ENCODE assay signal across 10 cellular contexts in the genomic region with DNA sequence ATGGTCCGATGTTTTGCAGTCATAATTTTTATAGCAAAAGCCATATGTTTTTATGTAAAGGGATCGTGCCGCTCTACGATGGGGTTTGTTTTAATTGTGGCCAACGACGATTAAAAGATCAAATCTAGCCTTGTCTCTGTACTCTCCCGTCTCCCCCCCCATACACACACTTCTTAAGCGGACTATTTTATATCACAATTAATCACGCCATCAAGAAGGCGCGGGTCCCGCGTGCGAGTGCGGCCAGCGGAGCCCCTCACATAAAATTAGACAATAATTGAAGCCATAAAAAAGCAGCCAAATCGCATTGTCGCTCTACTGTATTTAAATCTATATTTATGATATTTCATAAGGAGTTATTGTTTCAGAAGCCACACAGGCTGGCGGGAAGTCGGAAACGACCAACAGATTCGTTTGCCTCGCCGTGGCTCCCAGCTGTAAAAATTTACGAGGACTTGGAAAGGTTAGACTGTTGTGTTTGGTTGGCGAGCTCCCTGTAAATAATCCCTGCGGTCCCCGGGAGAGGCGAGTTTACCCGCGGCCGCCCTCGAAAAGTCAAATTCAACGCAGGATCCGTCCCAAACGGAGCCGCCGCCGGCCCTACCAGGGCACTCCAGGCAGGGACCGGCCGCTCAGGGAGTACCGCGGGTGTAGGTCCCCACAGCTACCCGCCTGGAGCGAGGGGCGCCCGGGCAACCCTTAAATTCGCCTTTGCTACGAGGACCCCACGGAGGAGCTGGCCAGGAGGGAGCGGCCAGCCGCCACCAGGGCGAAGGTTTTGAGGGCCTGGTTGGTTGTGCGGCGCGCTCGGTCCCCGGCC. TPM values are rescaled to one million over a fixed set of nuclear protein-coding genes. Genes with fewer than 3 reads are reported as not detected.
A peak's percentile ranks its signal among the peaks of the same experiment; 100 is the strongest.
DNase-seq lines count a peak whose midpoint lies in the region; FAIRE-seq and TF ChIP-seq lines count a peak whose summit lies in the region.
"Had no signal": no experiment of that assay in that cellular context is flagged by ENCODE, and none has a peak within 500 bp of the region (broad histone marks: within the 10 kb centered on the region; RNA-seq: fewer than 3 reads in every experiment).

No MANE protein-coding gene starts in this region.

- peaks cover 82% of the 10 kb centered on the region for H3K27me3 ChIP-seq in CD4-positive, alpha-beta memory T cell (ENCODE audit: insufficient read depth, low read length)
- H3K27me3 ChIP-seq in MG63 (no peaks in the 10 kb centered on the region), ovary (peaks cover 22% of the 10 kb centered on the region)

- H3K27me3 Mint-ChIP-seq in CD4-positive, alpha-beta memory T cell = peaks cover 51 to 62% of the 10 kb centered on the region in 2 donors

- H3K36me3 ChIP-seq in CD4-positive, alpha-beta memory T cell (ENCODE audit: insufficient read depth, low read length) = no peaks in the 10 kb centered on the region
- H3K36me3 ChIP-seq in MG63 (peaks cover 54% of the 10 kb centered on the region), ovary (no peaks in the 10 kb centered on the region)
- H3K36me3 ChIP-seq: cardiac muscle cell had no signal

- CTCF ChIA-PET in CD4-positive, alpha-beta memory T cell (lab: Charles Lee; ENCODE audit: partially characterized antibody) = interaction anchor here (1.0 to 2.1 kb wide), 6 partner anchors 11 to 1304 kb away, joined by 3 to 5 read pairs (median 4); no protein-coding TSS in a partner anchor

- H3K9me3 Mint-ChIP-seq in CD4-positive, alpha-beta memory T cell = peaks cover 0 to 50% (median 5%) of the 10 kb centered on the region in 8 donors

- H3K4me1 ChIP-seq in CD4-positive, alpha-beta memory T cell (ENCODE audit: insufficient read depth, low read length) = peaks cover 37% of the 10 kb centered on the region
- no peaks in the 10 kb centered on the region for H3K4me1 ChIP-seq in ovary (ENCODE audit: insufficient read depth)

- peak in 1 of 5 donors; percentile 29 for DNase-seq in CD4-positive, alpha-beta memory T cell
- DNase-seq in MG63 (peak; percentile 43), ovary (no peak), mucosa of gallbladder (ENCODE audit: low spot score) (no peak), OCI-M2 (lab: John Stamatoyannopoulos, UW; ENCODE audit: unreplicated experiment) (no peak)
- no peak for DNase-seq in stimulated activated naive CD4-positive, alpha-beta T cell (lab: John Stamatoyannopoulos, UW)
- no peak for DNase-seq in effector CD8-positive, alpha-beta T cell (lab: John Stamatoyannopoulos, UW)
- DNase-seq: SHP77 had no signal

- H3K4me1 Mint-ChIP-seq in CD4-positive, alpha-beta memory T cell = peaks cover 15 to 35% (median 20%) of the 10 kb centered on the region in 4 donors

- no peak overlapping the region for H3K4me3 ChIP-seq in CD4-positive, alpha-beta memory T cell (ENCODE audit: low read length in 2 of 2)
- H3K4me3 ChIP-seq in MG63 = peak overlapping the region; percentile 62
- H3K4me3 ChIP-seq in ovary = peak overlapping the region; percentile 53
- H3K4me3 ChIP-seq: cardiac muscle cell had no signal

- peak overlapping the region in 5 of 7 donors; percentile 76 to 92 (median 82) for H3K27ac Mint-ChIP-seq in CD4-positive, alpha-beta memory T cell

- no peak for TF ChIP-seq POLR2A in ovary (IDR thresholded peaks at IDR 0.05)

- WGBS in ovary, 3 donors = 7 to 14% (median 8%) methylated on average over 55 to 58 of the region's 58 CpGs

- TF ChIP-seq CTCF in ovary (IDR thresholded peaks at IDR 0.05) = no peak

- H3K27ac ChIP-seq in CD4-positive, alpha-beta memory T cell (ENCODE audit: low read depth, low read length) = no peak overlapping the region
- H3K27ac ChIP-seq in ovary = no peak overlapping the region
- H3K27ac ChIP-seq: cardiac muscle cell had no signal

- no peaks in the 10 kb centered on the region for H3K9me3 ChIP-seq in CD4-positive, alpha-beta memory T cell (ENCODE audit: control insufficient read depth in 1 of 2, low read length in 2 of 2)
- H3K9me3 ChIP-seq in MG63 (no peaks in the 10 kb centered on the region), ovary (no peaks in the 10 kb centered on the region)

- no peak for TF ChIP-seq EP300 in ovary (IDR thresholded peaks at IDR 0.05)

- POLR2A ChIA-PET in CD4-positive, alpha-beta memory T cell (lab: Charles Lee; ENCODE audit: partially characterized antibody) = interaction anchor here (1.0 to 1.9 kb wide), 4 partner anchors 11 to 24 kb away, joined by 3 to 5 read pairs (median 4); no protein-coding TSS in a partner anchor

- peak; percentile 79 for FAIRE-seq in endometrium (lab: Jason Lieb, UNC)

- intact Hi-C loops in CD4-positive, alpha-beta memory T cell (cut with micrococcal nuclease) = loop anchor here (5.0 to 10.0 kb wide), 4 partner anchors 661 to 1304 kb away; partner anchors contain the start of gene SNX10
- intact Hi-C loops in ovary (cut with DNase I) = loop anchor here in 3 of 4 donors (5.0 to 10.0 kb wide), 3 partner anchors 791 to 1281 kb away; no protein-coding TSS in a partner anchor

- peak overlapping the region; percentile 47 to 74 (median 60) for H3K4me3 Mint-ChIP-seq in CD4-positive, alpha-beta memory T cell

- no peaks in the 10 kb centered on the region for H3K36me3 Mint-ChIP-seq in CD4-positive, alpha-beta memory T cell

RNA-seq across cellular contexts. Expression of gene HOXA9, which starts 0.5 kb away (rescaled TPM):
- total RNA-seq in CD4-positive, alpha-beta memory T cell = not detected
- polyA plus RNA-seq in CD4-positive, alpha-beta memory T cell = not detected
- 25.4 and 29.9 TPM in 2 replicates for total RNA-seq in MG63 (2014; rRNA removed; shearing (Covaris generic); ENCODE audit: low replicate concordance)
- 1 to 10 TPM in 1 of 7 donors, under 1 TPM in 5, not detected in 1; 0.12 to 1.0 (median 0.57) TPM for total RNA-seq in ovary
- polyA plus RNA-seq in ovary = 1 to 10 TPM in 1 of 2 donors, under 1 TPM in 1; 0.22 to 2.5 TPM
- 0.17 TPM for total RNA-seq in mucosa of gallbladder
- total RNA-seq: cardiac muscle cell had no signal
- polyA plus RNA-seq: cardiac muscle cell had no signal

RNA-seq across cellular contexts. Expression of gene HOXA10, which starts 8.3 kb away (rescaled TPM):
- not detected for total RNA-seq in CD4-positive, alpha-beta memory T cell
- polyA plus RNA-seq in CD4-positive, alpha-beta memory T cell = not detected
- 18.0 and 26.7 TPM in 2 replicates for total RNA-seq in MG63 (2014; rRNA removed; shearing (Covaris generic); ENCODE audit: low replicate concordance)
- total RNA-seq in ovary (1 to 10 TPM in 3 of 7 donors, under 1 TPM in 3, not detected in 1; 0.25 to 2.0 (median 0.91) TPM), mucosa of gallbladder (0.12 TPM)
- polyA plus RNA-seq in ovary = 1 to 10 TPM in 1 of 2 donors, under 1 TPM in 1; 0.34 to 2.8 TPM
- total RNA-seq: cardiac muscle cell had no signal
- polyA plus RNA-seq: cardiac muscle cell had no signal

RNA-seq across cellular contexts. Expression of gene HOXA7, which starts 9.4 kb away (rescaled TPM):
- total RNA-seq in CD4-positive, alpha-beta memory T cell = not detected
- polyA plus RNA-seq in CD4-positive, alpha-beta memory T cell = not detected
- total RNA-seq in MG63 (2014; rRNA removed; shearing (Covaris generic); ENCODE audit: low replicate concordance) = 0.95 and 1.7 TPM in 2 replicates
- total RNA-seq in ovary = 1 to 10 TPM in 3 of 7 donors, under 1 TPM in 4; 0.23 to 4.5 (median 0.75) TPM
- 1 to 10 TPM in 1 of 2 donors, under 1 TPM in 1; 0.53 to 4.1 TPM for polyA plus RNA-seq in ovary
- total RNA-seq in mucosa of gallbladder = not detected
- total RNA-seq: cardiac muscle cell had no signal
- polyA plus RNA-seq: cardiac muscle cell had no signal

RNA-seq across cellular contexts. Expression of gene HOXA3, which starts 13.5 kb away (rescaled TPM):
- not detected for total RNA-seq in CD4-positive, alpha-beta memory T cell
- under 1 TPM in 1 of 2 donors, not detected in 1; 0.07 TPM for polyA plus RNA-seq in CD4-positive, alpha-beta memory T cell
- 4.3 TPM in 1 of 2 replicates, not detected in the other for total RNA-seq in MG63 (2014; rRNA removed; shearing (Covaris generic); ENCODE audit: low replicate concordance)
- 10 to 100 TPM in 2 of 7 donors, 1 to 10 TPM in 3, under 1 TPM in 2; 0.36 to 50.9 (median 1.3) TPM for total RNA-seq in ovary
- polyA plus RNA-seq in ovary = 1 to 10 TPM; 2.3 to 3.4 TPM
- total RNA-seq in mucosa of gallbladder = 1.8 TPM

RNA-seq across cellular contexts. Expression of gene HOXA6, which starts 18.3 kb away (rescaled TPM):
- total RNA-seq in CD4-positive, alpha-beta memory T cell = not detected
- not detected for polyA plus RNA-seq in CD4-positive, alpha-beta memory T cell
- 0.82 and 5.1 TPM in 2 replicates for total RNA-seq in MG63 (2014; rRNA removed; shearing (Covaris generic); ENCODE audit: low replicate concordance)
- 1 to 10 TPM in 3 of 7 donors, under 1 TPM in 4; 0.32 to 4.2 (median 0.43) TPM for total RNA-seq in ovary
- polyA plus RNA-seq in ovary = under 1 TPM in 1 of 2 donors, not detected in 1; 0.29 TPM
- total RNA-seq in mucosa of gallbladder = 0.29 TPM
- total RNA-seq: cardiac muscle cell had no signal
- polyA plus RNA-seq: cardiac muscle cell had no signal

Comparison
In these comparisons a context has a peak if more than half of its experiments do, and no peak if none do; other contexts are left out.
1. H3K4me3 ChIP-seq: peak in MG63 (single experiment) and ovary (single experiment); none in CD4-positive, alpha-beta memory T cell (0 of 2).
2. RNA of gene HOXA9, which starts 0.5 kb away (total RNA-seq): 25.4 to 29.9 TPM in MG63; 0.12 to 1.0 TPM in ovary, 0.17 TPM in mucosa of gallbladder (single experiment) and not detected in CD4-positive, alpha-beta memory T cell; every median in the first group is over 10 times any median in the second.